Comparison of ENCODE assay signal across 3 cellular contexts in the genomic region with DNA sequence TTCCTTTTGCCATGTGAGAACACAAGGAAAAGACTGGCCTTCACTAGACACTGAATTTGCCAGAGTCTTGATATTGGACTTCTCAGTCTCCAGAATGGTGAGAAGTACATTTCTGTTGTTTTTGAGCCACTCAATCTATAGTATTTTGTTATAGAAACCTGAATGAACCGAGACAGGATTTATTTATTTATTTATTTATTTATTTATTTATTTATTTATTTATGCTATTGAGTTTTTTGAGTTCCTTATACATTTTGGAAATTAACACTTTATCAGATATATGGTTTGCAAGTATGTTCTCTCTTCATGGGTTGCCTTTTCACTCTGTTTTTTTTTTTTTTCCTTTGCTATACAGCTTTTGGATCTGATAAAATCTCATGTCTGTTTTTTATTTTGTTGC.
"Had no signal": no experiment of that assay in that cellular context is flagged by ENCODE, and none has a peak within 500 bp of the region (broad histone marks: within the 10 kb centered on the region; RNA-seq: fewer than 3 reads in every experiment).

No MANE protein-coding gene starts in this region.

- H3K4me3 ChIP-seq: GM12878 had no signal

- DNase-seq: GDM1, GF-D8 had no signal

- ATAC-seq: GM12878 had no signal
